Comparison of ENCODE assay signal across 18 cellular contexts in the genomic region with DNA sequence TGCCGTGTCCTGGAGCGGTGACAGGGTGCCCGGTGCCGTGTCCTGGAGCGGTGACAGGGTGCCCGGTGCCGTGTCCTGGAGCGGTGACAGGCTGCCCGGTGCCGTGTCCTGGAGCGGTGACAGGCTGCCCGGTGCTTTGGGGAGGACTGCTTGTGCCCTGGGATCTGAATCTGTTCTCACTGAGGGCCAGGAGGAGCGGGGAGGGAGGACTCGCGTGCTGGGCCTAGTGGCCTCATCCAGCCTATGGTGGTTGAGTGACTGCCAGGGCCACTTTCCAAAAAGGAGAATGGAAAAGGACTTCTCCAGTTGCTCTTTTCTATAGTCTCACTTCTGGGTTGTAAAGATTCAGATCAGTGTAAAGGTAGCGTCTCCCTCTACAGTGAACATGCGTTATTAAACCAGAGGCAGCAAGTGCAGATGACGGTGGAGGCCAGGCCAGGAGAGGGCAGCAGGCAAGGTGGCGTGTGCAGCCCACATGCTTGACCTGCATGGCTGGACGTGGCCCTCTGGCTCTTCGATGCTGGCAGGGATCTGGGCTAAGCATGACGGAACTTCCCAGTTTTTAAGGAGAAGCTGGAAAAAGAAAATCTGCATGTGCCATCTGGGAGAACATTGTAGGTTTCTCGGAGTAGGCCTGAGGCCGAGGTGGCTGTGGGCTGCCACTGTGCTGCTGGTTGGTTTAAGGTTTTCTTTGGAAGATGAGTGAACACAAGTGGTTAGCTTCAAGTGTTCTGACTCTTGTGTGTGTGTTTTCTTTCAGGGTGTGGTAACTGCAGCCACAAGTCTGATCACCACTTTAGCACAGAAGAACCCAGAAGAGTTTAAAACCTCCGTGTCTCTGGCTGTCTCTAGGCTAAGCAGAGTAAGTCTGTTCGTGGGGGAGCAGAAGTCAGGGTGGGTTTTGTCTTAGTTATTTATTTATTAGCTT. TPM values are rescaled to one million over a fixed set of nuclear protein-coding genes. Genes with fewer than 3 reads are reported as not detected.
A peak's percentile ranks its signal among the peaks of the same experiment; 100 is the strongest.
DNase-seq lines count a peak whose midpoint lies in the region; TF ChIP-seq lines count a peak whose summit lies in the region.
"Had no signal": no experiment of that assay in that cellular context is flagged by ENCODE, and none has a peak within 500 bp of the region (broad histone marks: within the 10 kb centered on the region; RNA-seq: fewer than 3 reads in every experiment).

No MANE protein-coding gene starts in this region.

- peak overlapping the region; percentile 26; the same call in 1 of the 2 replicates for H3K27ac Mint-ChIP-seq in HFFc6
- H3K27ac Mint-ChIP-seq in endothelial cell (ENCODE audit: unreplicated experiment), result peak overlapping the region; percentile 53
- peak overlapping the region; percentile 37 for H3K27ac Mint-ChIP-seq in neural progenitor cell

- H3K4me2 ChIP-seq in neural progenitor cell, result no peak overlapping the region
- H3K4me2 ChIP-seq: PC-9 had no signal

- peaks cover 8% of the 10 kb centered on the region for H4K20me1 ChIP-seq in neural progenitor cell (ENCODE audit: low read depth)

- H3K27me3 Mint-ChIP-seq in HFFc6 (ENCODE audit: insufficient read depth), result peaks cover 5% of the 10 kb centered on the region; the same call in 1 of the 2 replicates
- peaks cover 21% of the 10 kb centered on the region for H3K27me3 Mint-ChIP-seq in endothelial cell (ENCODE audit: unreplicated experiment)
- H3K27me3 Mint-ChIP-seq in neural progenitor cell (ENCODE audit: insufficient read depth, low read depth), result peaks cover 7% of the 10 kb centered on the region

- no peaks in the 10 kb centered on the region for H3K9me3 ChIP-seq in neural progenitor cell (ENCODE audit: low read depth)
- H3K9me3 ChIP-seq: esophagus squamous epithelium, tibial nerve had no signal

- H3K4me3 ChIP-seq in AG10803 (ENCODE audit: low read length), result no peak overlapping the region
- no peak overlapping the region for H3K4me3 ChIP-seq in neural progenitor cell
- H3K4me3 ChIP-seq: esophagus squamous epithelium, GM12878, PC-9, tibial nerve had no signal

- H3K36me3 Mint-ChIP-seq in HFFc6 (ENCODE audit: low read depth) (peaks cover 25% of the 10 kb centered on the region), endothelial cell (ENCODE audit: low read depth, unreplicated experiment) (peaks cover 41% of the 10 kb centered on the region), neural progenitor cell (peaks cover 24% of the 10 kb centered on the region)

- H3K36me3 ChIP-seq in neural progenitor cell, result no peaks in the 10 kb centered on the region

- H3K4me3 Mint-ChIP-seq in HFFc6 (no peak overlapping the region), endothelial cell (ENCODE audit: unreplicated experiment) (peak overlapping the region; percentile 19), neural progenitor cell (no peak overlapping the region)

- DNase-seq in AG10803 (ENCODE audit: low read depth) (peak; percentile 7), HFFc6 (no peak), endothelial cell (ENCODE audit: low spot score) (no peak), neural progenitor cell (ENCODE audit: low spot score) (no peak), NOMO-1 treated with dmso at 0.1 percent for 144 hours (lab: John Stamatoyannopoulos, UW; ENCODE audit: unreplicated experiment) (no peak), EL (no peak)
- no peak for DNase-seq in stimulated activated CD8-positive, alpha-beta memory T cell treated with anti-CD3 and anti-CD28 coated beads, Interleukin-4, amount 100 ng/mL, for 48 hours
- DNase-seq in activated CD4-positive, alpha-beta T cell treated with anti-CD3 and anti-CD28 coated beads for 4 hours, result no peak
- DNase-seq: activated T-cell treated with anti-CD3 and anti-CD28 coated beads for 4 hours, esophagus squamous epithelium, NCI-H1105, NCI-H446 treated with DMSO at 0.1 percent for 48 hours, PC-9 had no signal

- no peak overlapping the region for H3K27ac ChIP-seq in neural progenitor cell
- H3K27ac ChIP-seq: esophagus squamous epithelium, PC-9, tibial nerve had no signal

- no peaks in the 10 kb centered on the region for H3K79me2 ChIP-seq in neural progenitor cell (ENCODE audit: low read depth)

- no peaks in the 10 kb centered on the region for H3K9me3 Mint-ChIP-seq in HFFc6
- H3K9me3 Mint-ChIP-seq in endothelial cell (ENCODE audit: unreplicated experiment), result no peaks in the 10 kb centered on the region
- H3K9me3 Mint-ChIP-seq in neural progenitor cell, result no peaks in the 10 kb centered on the region

- H3K4me1 Mint-ChIP-seq in HFFc6 (ENCODE audit: low read depth) (peaks cover 4% of the 10 kb centered on the region; the same call in 1 of the 2 replicates), endothelial cell (ENCODE audit: unreplicated experiment) (peaks cover 3% of the 10 kb centered on the region), neural progenitor cell (peaks cover 3% of the 10 kb centered on the region)

- H3F3A ChIP-seq in neural progenitor cell (ENCODE audit: low read depth), result no peaks in the 10 kb centered on the region

- no peak overlapping the region for H3K9ac ChIP-seq in neural progenitor cell

- no peaks in the 10 kb centered on the region for H3K4me1 ChIP-seq in neural progenitor cell

- H2AFZ ChIP-seq in neural progenitor cell (replicated peaks), result no peak overlapping the region
- H2AFZ ChIP-seq: PC-9 had no signal

- TF ChIP-seq CTCF in AG10803 (conservative IDR thresholded peaks at IDR 0.05; ENCODE audit: low read length), result 0 out of 2 replicates have a peak, but pooled peaks have one; percentile 7
- no peak for TF ChIP-seq CTCF in HFFc6 (IDR thresholded peaks at IDR 0.05)
- TF ChIP-seq CTCF in endothelial cell (IDR thresholded peaks at IDR 0.05; ENCODE audit: unreplicated experiment), result no peak
- no peak for TF ChIP-seq CTCF in neural progenitor cell (IDR thresholded peaks at IDR 0.05)

- no peaks in the 10 kb centered on the region for H3K27me3 ChIP-seq in neural progenitor cell
- H3K27me3 ChIP-seq: esophagus squamous epithelium, tibial nerve had no signal

RNA-seq across cellular contexts. Expression of a gene that starts 55.0 kb away (rescaled TPM):
- total RNA-seq in HFFc6 (2021; fragmentation: NEBNext Ultra II Directional; extraction: Animal tissue kit (Norgen Biotek cat#: 25700)), result 10 to 100 TPM; 65.4 to 73.4 (median 70.9) TPM
- total RNA-seq in endothelial cell (ENCODE audit: unreplicated experiment), result 287 TPM
- total RNA-seq in neural progenitor cell (ENCODE audit: low replicate concordance), result 50.4 and 67.5 TPM in 2 replicates

RNA-seq across cellular contexts. Expression of a gene that starts 55.8 kb away (rescaled TPM):
- total RNA-seq in HFFc6 (2021; fragmentation: NEBNext Ultra II Directional; extraction: Animal tissue kit (Norgen Biotek cat#: 25700)), result not detected
- total RNA-seq in endothelial cell (ENCODE audit: unreplicated experiment), result not detected
- not detected in 2 replicates for total RNA-seq in neural progenitor cell (ENCODE audit: low replicate concordance)
- total RNA-seq: Daoy, mesenteric fat pad, omental fat pad had no signal
